ENCODE assay signal across 10 cellular contexts in genomic region chr5:109958082-109958481, GRCh38.
"Had no signal": no experiment of that assay in that cellular context is flagged by ENCODE, and none has a peak within 500 bp of the region (broad histone marks: within the 10 kb centered on the region; RNA-seq: fewer than 3 reads in every experiment).

No MANE protein-coding gene starts in this region.

- H3K27ac Mint-ChIP-seq: H9, HFFc6, IgD-negative memory B cell had no signal

- H3K36me3 Mint-ChIP-seq: IgD-negative memory B cell had no signal

- H3K4me3 Mint-ChIP-seq: H9, HFFc6, IgD-negative memory B cell had no signal

- H3K9ac ChIP-seq: GM23248 had no signal

- H3K4me1 Mint-ChIP-seq: H9, IgD-negative memory B cell had no signal

- H2AFZ ChIP-seq: GM23248 had no signal

- H3K4me3 ChIP-seq: GM23248 had no signal

- H3K9me3 Mint-ChIP-seq: H9, HFFc6, IgD-negative memory B cell had no signal

- H3K27ac ChIP-seq: GM23248, HL-60 had no signal

- DNase-seq: GM23248, GOT3, H9, HCEC 1CT, HFFc6, KG1 had no signal

- FAIRE-seq: H54, HepG2 had no signal

- ATAC-seq: HepG2 had no signal
